15 cellular contexts compared by ENCODE assay signal in the genomic region with DNA sequence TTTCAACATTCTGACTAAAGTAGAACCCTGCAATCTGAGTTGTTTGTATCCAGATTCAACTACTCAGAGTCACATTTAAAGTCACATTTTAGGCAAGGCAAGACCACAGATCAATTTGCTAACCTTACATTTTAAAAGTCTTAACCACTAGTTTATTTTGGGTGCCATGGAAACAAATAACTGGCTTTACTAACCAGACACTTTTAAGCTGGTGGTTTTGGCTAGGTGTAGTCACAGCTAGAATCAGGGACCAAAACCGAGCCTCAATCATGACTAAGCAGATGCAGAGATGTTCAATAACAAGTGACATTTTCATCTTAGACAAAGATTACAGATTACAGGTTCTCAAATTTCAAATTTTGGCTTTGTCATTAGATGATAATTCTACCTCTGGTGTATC.
DNase-seq lines count a peak whose midpoint lies in the region; ATAC-seq lines count a peak whose summit lies in the region.
"Had no signal": no experiment of that assay in that cellular context is flagged by ENCODE, and none has a peak within 500 bp of the region (broad histone marks: within the 10 kb centered on the region; RNA-seq: fewer than 3 reads in every experiment).

No MANE protein-coding gene starts in this region.

- ATAC-seq in stimulated activated naive CD8-positive, alpha-beta T cell treated with anti-CD3 and anti-CD28 coated beads, Interleukin-15, Interleukin-2, amounts not matched to agents 100 U/mL and 50 U/mL, for 24 hours, result peak; percentile 40
- ATAC-seq in stimulated activated naive CD8-positive, alpha-beta T cell treated with anti-CD3 and anti-CD28 coated beads, Interleukin-15, amount 100 ng/mL, for 72 hours, result no peak
- ATAC-seq in activated CD8-positive, alpha-beta T cell treated with anti-CD3 and anti-CD28 coated beads, Interleukin-2, amount 10 ng/mL, durations not matched to agents 7 days and 5 days, result peak; percentile 57
- ATAC-seq in HG03378 (IDR thresholded peaks at IDR 0.05; ENCODE audit: unreplicated experiment) (no peak), left cardiac atrium (no peak)
- ATAC-seq: left lobe of liver; PC-3; stimulated activated naive B cell treated with anti-CD40 and anti-IgM and Interleukin-4, amounts not matched to agents 10 μg/mL and 1 μg/mL and 100 μg/mL, for 72 hours had no signal

- H3K9me3 Mint-ChIP-seq in stimulated activated naive CD8-positive, alpha-beta T cell treated with anti-CD3 and anti-CD28 coated beads, Interleukin-15, amount 100 ng/mL, for 72 hours, result no peaks in the 10 kb centered on the region
- H3K9me3 Mint-ChIP-seq in activated CD8-positive, alpha-beta T cell treated with anti-CD3 and anti-CD28 coated beads, Interleukin-2, amount 10 ng/mL, durations not matched to agents 7 days and 5 days (ENCODE audit: insufficient read depth), result no peaks in the 10 kb centered on the region
- H3K9me3 Mint-ChIP-seq: stimulated activated naive B cell treated with anti-CD40 and anti-IgM and Interleukin-4, amounts not matched to agents 10 μg/mL and 1 μg/mL and 100 μg/mL, for 72 hours had no signal

- intact Hi-C loops in left cardiac atrium (cut with DNase I), result no loop called here

- POLR2A ChIA-PET in activated CD8-positive, alpha-beta T cell treated with anti-CD3 and anti-CD28 coated beads, Interleukin-2, amount 10 ng/mL, durations not matched to agents 7 days and 5 days (lab: Charles Lee), result no interaction called here

- H3K4me1 Mint-ChIP-seq in stimulated activated naive CD8-positive, alpha-beta T cell treated with anti-CD3 and anti-CD28 coated beads, Interleukin-15, amount 100 ng/mL, for 72 hours, result no peaks in the 10 kb centered on the region
- peaks cover 3% of the 10 kb centered on the region for H3K4me1 Mint-ChIP-seq in activated CD8-positive, alpha-beta T cell treated with anti-CD3 and anti-CD28 coated beads, Interleukin-2, amount 10 ng/mL, durations not matched to agents 7 days and 5 days (ENCODE audit: low read depth)
- H3K4me1 Mint-ChIP-seq: stimulated activated naive B cell treated with anti-CD40 and anti-IgM and Interleukin-4, amounts not matched to agents 10 μg/mL and 1 μg/mL and 100 μg/mL, for 72 hours had no signal

- peaks cover 20% of the 10 kb centered on the region for H3K27me3 Mint-ChIP-seq in stimulated activated naive CD8-positive, alpha-beta T cell treated with anti-CD3 and anti-CD28 coated beads, Interleukin-15, amount 100 ng/mL, for 72 hours
- peaks cover 10% of the 10 kb centered on the region for H3K27me3 Mint-ChIP-seq in activated CD8-positive, alpha-beta T cell treated with anti-CD3 and anti-CD28 coated beads, Interleukin-2, amount 10 ng/mL, durations not matched to agents 7 days and 5 days (ENCODE audit: low read depth)

- no peak for DNase-seq in stimulated activated naive CD8-positive, alpha-beta T cell treated with anti-CD3 and anti-CD28 coated beads, Interleukin-15, Interleukin-2, amounts not matched to agents 100 U/mL and 50 U/mL, for 24 hours
- no peak for DNase-seq in stimulated activated naive CD8-positive, alpha-beta T cell treated with anti-CD3 and anti-CD28 coated beads, Interleukin-15, amount 100 ng/mL, for 72 hours
- DNase-seq in LHCN-M2 (ENCODE audit: low read depth), result peak; percentile 2
- no peak for DNase-seq in activated CD8-positive, alpha-beta T cell treated with anti-CD3 and anti-CD28 coated beads, Interleukin-2, amount 10 ng/mL, durations not matched to agents 7 days and 5 days
- no peak for DNase-seq in HK-2 (ENCODE audit: unreplicated experiment)
- no peak for DNase-seq in left cardiac atrium
- DNase-seq: colonic mucosa; NCI-H1105 treated with DMSO at 0.1 percent for 48 hours; NCI-H526 treated with DMSO at 0.1 percent for 48 hours; PC-3; stimulated activated CD4-positive, alpha-beta T cell treated with anti-CD3 and anti-CD28 coated beads, Interleukin-1b, Interleukin-23, amount 100 ng/mL, for 48 hours; stimulated activated naive B cell treated with anti-CD40 and anti-IgM and Interleukin-4, amounts not matched to agents 10 μg/mL and 1 μg/mL and 100 μg/mL, for 72 hours; WERI-Rb-1 had no signal

- H3K36me3 Mint-ChIP-seq in activated CD8-positive, alpha-beta T cell treated with anti-CD3 and anti-CD28 coated beads, Interleukin-2, amount 10 ng/mL, durations not matched to agents 7 days and 5 days (ENCODE audit: low read depth), result no peaks in the 10 kb centered on the region
- H3K36me3 Mint-ChIP-seq: stimulated activated naive B cell treated with anti-CD40 and anti-IgM and Interleukin-4, amounts not matched to agents 10 μg/mL and 1 μg/mL and 100 μg/mL, for 72 hours had no signal

- CTCF ChIA-PET in activated CD8-positive, alpha-beta T cell treated with anti-CD3 and anti-CD28 coated beads, Interleukin-2, amount 10 ng/mL, durations not matched to agents 7 days and 5 days (lab: Charles Lee), result no interaction called here

- H3K27ac Mint-ChIP-seq in stimulated activated naive CD8-positive, alpha-beta T cell treated with anti-CD3 and anti-CD28 coated beads, Interleukin-15, amount 100 ng/mL, for 72 hours, result no peak overlapping the region
- H3K27ac Mint-ChIP-seq in activated CD8-positive, alpha-beta T cell treated with anti-CD3 and anti-CD28 coated beads, Interleukin-2, amount 10 ng/mL, durations not matched to agents 7 days and 5 days, result no peak overlapping the region
- H3K27ac Mint-ChIP-seq: stimulated activated naive B cell treated with anti-CD40 and anti-IgM and Interleukin-4, amounts not matched to agents 10 μg/mL and 1 μg/mL and 100 μg/mL, for 72 hours had no signal

- H3K4me3 Mint-ChIP-seq in stimulated activated naive CD8-positive, alpha-beta T cell treated with anti-CD3 and anti-CD28 coated beads, Interleukin-15, amount 100 ng/mL, for 72 hours, result no peak overlapping the region
- no peak overlapping the region for H3K4me3 Mint-ChIP-seq in activated CD8-positive, alpha-beta T cell treated with anti-CD3 and anti-CD28 coated beads, Interleukin-2, amount 10 ng/mL, durations not matched to agents 7 days and 5 days
- H3K4me3 Mint-ChIP-seq: stimulated activated naive B cell treated with anti-CD40 and anti-IgM and Interleukin-4, amounts not matched to agents 10 μg/mL and 1 μg/mL and 100 μg/mL, for 72 hours had no signal

Comparison
In these comparisons a context has a peak if more than half of its experiments do, and no peak if none do; other contexts are left out.
1. ATAC-seq: peak in stimulated activated naive CD8-positive, alpha-beta T cell treated with anti-CD3 and anti-CD28 coated beads, Interleukin-15, Interleukin-2, amounts not matched to agents 100 U/mL and 50 U/mL, for 24 hours (single experiment) and activated CD8-positive, alpha-beta T cell treated with anti-CD3 and anti-CD28 coated beads, Interleukin-2, amount 10 ng/mL, durations not matched to agents 7 days and 5 days (single experiment); none in stimulated activated naive CD8-positive, alpha-beta T cell treated with anti-CD3 and anti-CD28 coated beads, Interleukin-15, amount 100 ng/mL, for 72 hours (single experiment), HG03378 (single experiment) and left cardiac atrium (0 of 2).